ENCODE assay signal across 18 cellular contexts in genomic region chrX:124344246-124344645, GRCh38. TPM values are rescaled to one million over a fixed set of nuclear protein-coding genes. Genes with fewer than 3 reads are reported as not detected.
DNase-seq lines count a peak whose midpoint lies in the region; ATAC-seq lines count a peak whose summit lies in the region.
"Had no signal": no experiment of that assay in that cellular context is flagged by ENCODE, and none has a peak within 500 bp of the region (broad histone marks: within the 10 kb centered on the region; RNA-seq: fewer than 3 reads in every experiment).

No MANE protein-coding gene starts in this region.

- no peak for DNase-seq in T-helper 2 cell treated with Interferon-gamma antibody and Interleukin-4, amounts not matched to agents 5 μg/mL and 100 μg/mL, for 36 hours (ENCODE audit: low spot score)
- no peak for DNase-seq in T-helper 2 cell
- peak; percentile 24 for DNase-seq in activated CD4-positive, alpha-beta memory T cell treated with anti-CD3 and anti-CD28 coated beads for 36 hours
- no peak for DNase-seq in naive thymus-derived CD8-positive, alpha-beta T cell
- no peak for DNase-seq in COR-L47 (lab: John Stamatoyannopoulos, UW)
- DNase-seq in central memory CD4-positive, alpha-beta T cell: no peak
- no peak for DNase-seq in hippocampal formation (lab: John Stamatoyannopoulos, UW)
- DNase-seq: activated CD8-positive, alpha-beta memory T cell treated with anti-CD3 and anti-CD28 coated beads for 24 hours; endodermal cell; left colon; midbrain; NCI-H1417 treated with DMSO at 0.1 percent for 48 hours; occipital lobe; SIG-M5; sigmoid colon; stimulated activated CD4-positive, alpha-beta T cell treated with anti-CD3 and anti-CD28 coated beads, Interleukin-2, amount 100 ng/mL, for 48 hours; transverse colon had no signal

- H3K4me1 Mint-ChIP-seq in T-helper 2 cell treated with Interferon-gamma antibody and Interleukin-4, amounts not matched to agents 5 μg/mL and 100 μg/mL, for 36 hours (ENCODE audit: low read depth): peaks cover 52% of the 10 kb centered on the region
- H3K4me1 Mint-ChIP-seq in activated CD4-positive, alpha-beta memory T cell treated with anti-CD3 and anti-CD28 coated beads for 36 hours (ENCODE audit: low read depth): peaks cover 49% of the 10 kb centered on the region
- peaks cover 16 to 58% (median 53%) of the 10 kb centered on the region in 4 donors for H3K4me1 Mint-ChIP-seq in naive thymus-derived CD8-positive, alpha-beta T cell

- H3K27ac Mint-ChIP-seq in T-helper 2 cell treated with Interferon-gamma antibody and Interleukin-4, amounts not matched to agents 5 μg/mL and 100 μg/mL, for 36 hours: peak overlapping the region; percentile 82
- H3K27ac Mint-ChIP-seq in activated CD4-positive, alpha-beta memory T cell treated with anti-CD3 and anti-CD28 coated beads for 36 hours: peak overlapping the region; percentile 87
- peak overlapping the region in 7 of 10 donors; percentile 18 to 91 (median 79) for H3K27ac Mint-ChIP-seq in naive thymus-derived CD8-positive, alpha-beta T cell
- H3K27ac Mint-ChIP-seq: endodermal cell had no signal

- POLR2A ChIA-PET in activated CD4-positive, alpha-beta memory T cell treated with anti-CD3 and anti-CD28 coated beads for 36 hours (lab: Charles Lee): interaction anchor here (1.0 to 7.6 kb wide), 2 partner anchors 13 to 127 kb away, joined by 4 to 55 read pairs; no protein-coding TSS in a partner anchor
- POLR2A ChIA-PET in naive thymus-derived CD8-positive, alpha-beta T cell (lab: Charles Lee): no interaction called here

- H3K9me3 Mint-ChIP-seq in T-helper 2 cell treated with Interferon-gamma antibody and Interleukin-4, amounts not matched to agents 5 μg/mL and 100 μg/mL, for 36 hours: no peaks in the 10 kb centered on the region
- no peaks in the 10 kb centered on the region for H3K9me3 Mint-ChIP-seq in activated CD4-positive, alpha-beta memory T cell treated with anti-CD3 and anti-CD28 coated beads for 36 hours
- no peaks in the 10 kb centered on the region for H3K9me3 Mint-ChIP-seq in naive thymus-derived CD8-positive, alpha-beta T cell
- H3K9me3 Mint-ChIP-seq: endodermal cell had no signal

- H3K4me3 Mint-ChIP-seq in T-helper 2 cell treated with Interferon-gamma antibody and Interleukin-4, amounts not matched to agents 5 μg/mL and 100 μg/mL, for 36 hours: peak overlapping the region; percentile 57
- H3K4me3 Mint-ChIP-seq in activated CD4-positive, alpha-beta memory T cell treated with anti-CD3 and anti-CD28 coated beads for 36 hours: peak overlapping the region; percentile 61
- H3K4me3 Mint-ChIP-seq in naive thymus-derived CD8-positive, alpha-beta T cell: peak overlapping the region in 5 of 10 donors; percentile 3 to 65 (median 34)
- H3K4me3 Mint-ChIP-seq: endodermal cell had no signal

- H3K36me3 Mint-ChIP-seq in T-helper 2 cell treated with Interferon-gamma antibody and Interleukin-4, amounts not matched to agents 5 μg/mL and 100 μg/mL, for 36 hours (ENCODE audit: low read depth): peaks cover 12% of the 10 kb centered on the region
- no peaks in the 10 kb centered on the region for H3K36me3 Mint-ChIP-seq in activated CD4-positive, alpha-beta memory T cell treated with anti-CD3 and anti-CD28 coated beads for 36 hours
- no peaks in the 10 kb centered on the region for H3K36me3 Mint-ChIP-seq in naive thymus-derived CD8-positive, alpha-beta T cell

- CTCF ChIA-PET in activated CD4-positive, alpha-beta memory T cell treated with anti-CD3 and anti-CD28 coated beads for 36 hours (lab: Charles Lee): interaction anchor here (1.5 kb wide), 1 partner anchor 9 kb away, joined by 3 read pairs; no protein-coding TSS in a partner anchor

- peak; percentile 69 for ATAC-seq in GM19395 (IDR thresholded peaks at IDR 0.05; ENCODE audit: unreplicated experiment)
- ATAC-seq in naive thymus-derived CD8-positive, alpha-beta T cell: no peak
- ATAC-seq: left colon had no signal

- H3K27me3 Mint-ChIP-seq in T-helper 2 cell treated with Interferon-gamma antibody and Interleukin-4, amounts not matched to agents 5 μg/mL and 100 μg/mL, for 36 hours (ENCODE audit: low read depth): no peaks in the 10 kb centered on the region
- no peaks in the 10 kb centered on the region for H3K27me3 Mint-ChIP-seq in activated CD4-positive, alpha-beta memory T cell treated with anti-CD3 and anti-CD28 coated beads for 36 hours
- H3K27me3 Mint-ChIP-seq in naive thymus-derived CD8-positive, alpha-beta T cell: no peaks in the 10 kb centered on the region

- intact Hi-C loops in activated CD4-positive, alpha-beta memory T cell treated with anti-CD3 and anti-CD28 coated beads for 36 hours (cut with micrococcal nuclease): loop anchor here (5.0 to 10.0 kb wide), 2 partner anchors 259 to 953 kb away; no protein-coding TSS in a partner anchor

RNA-seq across cellular contexts. Expression of gene SH2D1A, which starts 2.1 kb away (rescaled TPM):
- 10 to 100 TPM; 30.5 to 32.3 TPM for total RNA-seq in activated CD4-positive, alpha-beta memory T cell treated with anti-CD3 and anti-CD28 coated beads for 36 hours
- 10 to 100 TPM; 32.4 to 32.7 TPM for total RNA-seq in naive thymus-derived CD8-positive, alpha-beta T cell
- polyA plus RNA-seq in naive thymus-derived CD8-positive, alpha-beta T cell: 10 to 100 TPM; 38.6 to 92.7 (median 44.1) TPM
- total RNA-seq: endodermal cell, occipital lobe had no signal

RNA-seq across cellular contexts. Expression of gene TEX13D, which starts 11.8 kb away (rescaled TPM):
- total RNA-seq in activated CD4-positive, alpha-beta memory T cell treated with anti-CD3 and anti-CD28 coated beads for 36 hours: under 1 TPM in 1 of 2 experiments, not detected in 1; 0.10 TPM
- not detected for total RNA-seq in naive thymus-derived CD8-positive, alpha-beta T cell
- not detected for polyA plus RNA-seq in naive thymus-derived CD8-positive, alpha-beta T cell
- total RNA-seq: endodermal cell, left colon, occipital lobe, sigmoid colon had no signal
- polyA plus RNA-seq: sigmoid colon had no signal
